Comparison of ENCODE assay signal across 13 cellular contexts in genomic region chr6:109743739-109744138, GRCh38. TPM values are rescaled to one million over a fixed set of nuclear protein-coding genes. Genes with fewer than 3 reads are reported as not detected.
A peak's percentile ranks its signal among the peaks of the same experiment; 100 is the strongest.
DNase-seq lines count a peak whose midpoint lies in the region; FAIRE-seq and TF ChIP-seq lines count a peak whose summit lies in the region.
"Had no signal": no experiment of that assay in that cellular context is flagged by ENCODE, and none has a peak within 500 bp of the region (broad histone marks: within the 10 kb centered on the region; RNA-seq: fewer than 3 reads in every experiment).

No MANE protein-coding gene starts in this region.

- H3K36me3 ChIP-seq in SK-N-SH (replicated peaks in 1 of 2; ENCODE audit: control insufficient read depth in 1 of 2, insufficient read depth in 2 of 2, low read length in 1 of 2), result peaks cover 0 to 3% of the 10 kb centered on the region in 2 experiments
- H3K36me3 ChIP-seq in hepatocyte (replicated peaks; ENCODE audit: insufficient read depth, low read depth), result no peaks in the 10 kb centered on the region

- no peak for TF ChIP-seq EP300 in SK-N-SH (IDR thresholded peaks at IDR 0.05; ENCODE audit: borderline replicate concordance in 1 of 2, low read depth in 1 of 2, low read length in 1 of 2)

- peak; percentile 94 for FAIRE-seq in H54 (lab: Jason Lieb, UNC)
- FAIRE-seq: endometrium had no signal

- WGBS in SK-N-SH (ENCODE audit: low lambda C conversion rate), result 10% methylated on average over 2 of the region's 2 CpGs
- 75% methylated on average over 2 of the region's 2 CpGs for WGBS in hepatocyte (ENCODE audit: low lambda C conversion rate, missing lambda C conversion rate)

- no peaks in the 10 kb centered on the region for H3K9me2 ChIP-seq in SK-N-SH
- H3K9me2 ChIP-seq in hepatocyte (replicated peaks; ENCODE audit: insufficient read depth), result no peaks in the 10 kb centered on the region

- peaks cover 0 to 7% of the 10 kb centered on the region in 2 experiments; a peak in 1 of 4 replicates for H3K4me1 ChIP-seq in SK-N-SH (ENCODE audit: control insufficient read depth in 1 of 2, insufficient read depth in 2 of 2, low read depth in 1 of 2, low read length in 1 of 2)
- no peaks in the 10 kb centered on the region for H3K4me1 ChIP-seq in hepatocyte (ENCODE audit: insufficient read depth)

- CTCF ChIA-PET in SK-N-SH (lab: Yijun Ruan, JAX), result no interaction called here

- TF ChIP-seq RAD21 in SK-N-SH (IDR thresholded peaks at IDR 0.05; ENCODE audit: low read length), result no peak

- no peak overlapping the region for H3K9ac ChIP-seq in SK-N-SH

- peak overlapping the region; percentile 23 for H3K4me2 ChIP-seq in SK-N-SH
- H3K4me2 ChIP-seq in hepatocyte, result no peak overlapping the region

- DNase-seq in H54 (ENCODE audit: insufficient read length, low spot score) (peak; percentile 22), SK-N-SH (no peak), fibroblast of peridontal ligament (ENCODE audit: extremely low read depth) (peak; percentile 73), stromal cell of bone marrow (ENCODE audit: low read depth) (peak; percentile 70), activated T-cell treated with anti-CD3 and anti-CD28 coated beads for 4 hours (no peak), COLO668 (lab: John Stamatoyannopoulos, UW; ENCODE audit: unreplicated experiment) (no peak), hepatocyte (ENCODE audit: low spot score) (no peak)
- DNase-seq: amniotic stem cell, NCI-H1436 treated with DMSO at 0.1 percent for 48 hours, NCI-H748 treated with DMSO at 0.1 percent for 48 hours, right cardiac atrium, substantia nigra had no signal

- H3K27me3 ChIP-seq in SK-N-SH (ENCODE audit: insufficient read depth), result no peaks in the 10 kb centered on the region
- no peaks in the 10 kb centered on the region for H3K27me3 ChIP-seq in hepatocyte

- H3K4me3 ChIP-seq in SK-N-SH (ENCODE audit: low read depth in 2 of 2, low read length in 1 of 2) (0 out of 4 replicates have a peak overlapping the region, but pooled peaks of 1 of the 2 experiments have one; percentile 2), hepatocyte (no peak overlapping the region)

- no peak for TF ChIP-seq POLR2A in H54 (IDR thresholded peaks at IDR 0.05; ENCODE audit: low read depth, low read length)

- H3F3A ChIP-seq in SK-N-SH (replicated peaks; ENCODE audit: insufficient read depth), result peaks cover 5% of the 10 kb centered on the region

- H3K79me2 ChIP-seq in SK-N-SH (ENCODE audit: insufficient read depth), result no peaks in the 10 kb centered on the region
- H3K79me2 ChIP-seq in hepatocyte, result no peaks in the 10 kb centered on the region

- H4K20me1 ChIP-seq in SK-N-SH (ENCODE audit: insufficient read depth), result no peaks in the 10 kb centered on the region
- H4K20me1 ChIP-seq in hepatocyte (ENCODE audit: insufficient read depth, poor library complexity, severe bottlenecking), result no peaks in the 10 kb centered on the region

- H3K27ac ChIP-seq in SK-N-SH (ENCODE audit: low read depth in 2 of 2, low read length in 1 of 2), result peak overlapping the region in 1 of 2 experiments; percentile 32; a peak in 1 of 4 replicates
- no peak overlapping the region for H3K27ac ChIP-seq in hepatocyte

- POLR2A ChIA-PET in SK-N-SH (lab: Yijun Ruan, JAX), result no interaction called here

- no peaks in the 10 kb centered on the region for H3K9me3 ChIP-seq in SK-N-SH
- no peaks in the 10 kb centered on the region for H3K9me3 ChIP-seq in hepatocyte (ENCODE audit: low read depth)

- TF ChIP-seq CTCF in SK-N-SH (IDR thresholded peaks at IDR 0.05) (no peak), hepatocyte (IDR thresholded peaks at IDR 0.05; ENCODE audit: poor library complexity) (no peak)

- H2AFZ ChIP-seq in SK-N-SH (ENCODE audit: low read depth) (peak overlapping the region; percentile 24; the same call in 1 of the 2 replicates), hepatocyte (no peak overlapping the region)

TF ChIP-seq in SK-N-SH, 30 proteins besides CTCF, POLR2A, EP300 and RAD21:
- TF ChIP-seq, protein P1, sequence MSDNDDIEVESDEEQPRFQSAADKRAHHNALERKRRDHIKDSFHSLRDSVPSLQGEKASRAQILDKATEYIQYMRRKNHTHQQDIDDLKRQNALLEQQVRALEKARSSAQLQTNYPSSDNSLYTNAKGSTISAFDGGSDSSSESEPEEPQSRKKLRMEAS (IDR thresholded peaks at IDR 0.05; ENCODE audit: low read depth), result peak; percentile 51
- TF ChIP-seq FOSL2 (IDR thresholded peaks at IDR 0.05; ENCODE audit: borderline replicate concordance, low read depth), result peak; percentile 78
- TF ChIP-seq USF1 (IDR thresholded peaks at IDR 0.05; ENCODE audit: borderline replicate concordance, low read depth), result no peak
- TF ChIP-seq JUND (IDR thresholded peaks at IDR 0.05), result peak; percentile 43
- TF ChIP-seq TCF12 (IDR thresholded peaks at IDR 0.05), result peak; percentile 51; the same call in 1 of the 2 replicates

RNA-seq across cellular contexts. Expression of gene FIG4, which starts 52.6 kb away (rescaled TPM):
- polyA plus RNA-seq in SK-N-SH (2012; rRNA removed) (6.8 and 8.4 TPM in 2 replicates), hepatocyte (8.0 and 11.8 TPM in 2 replicates)
- 8.7 and 9.6 TPM in 2 replicates for polyA plus RNA-seq in SK-N-SH (2012; cell fraction: cytosol; rRNA removed)
- polyA plus RNA-seq in SK-N-SH (2012; cell fraction: nucleus; rRNA removed), result 6.4 and 11.1 TPM in 2 replicates
- total RNA-seq in hepatocyte, result 10.9 and 16.5 TPM in 2 replicates

RNA-seq across cellular contexts. Expression of gene AK9, which starts 52.7 kb away (rescaled TPM):
- polyA plus RNA-seq in SK-N-SH (2012; rRNA removed) (0.76 and 1.1 TPM in 2 replicates), hepatocyte (8.2 and 10.1 TPM in 2 replicates)
- 1.2 and 1.7 TPM in 2 replicates for polyA plus RNA-seq in SK-N-SH (2012; cell fraction: cytosol; rRNA removed)
- polyA plus RNA-seq in SK-N-SH (2012; cell fraction: nucleus; rRNA removed), result 0.79 and 1.6 TPM in 2 replicates
- 9.5 and 15.2 TPM in 2 replicates for total RNA-seq in hepatocyte

Comparison
In these comparisons a context has a peak if more than half of its experiments do, and no peak if none do; other contexts are left out.
1. DNase-seq: peak in H54 (single experiment), fibroblast of peridontal ligament (single experiment) and stromal cell of bone marrow (single experiment); none in SK-N-SH (single experiment), activated T-cell treated with anti-CD3 and anti-CD28 coated beads for 4 hours (single experiment), COLO668 (single experiment) and hepatocyte (single experiment).